2 cellular contexts compared by ENCODE assay signal in the genomic region with DNA sequence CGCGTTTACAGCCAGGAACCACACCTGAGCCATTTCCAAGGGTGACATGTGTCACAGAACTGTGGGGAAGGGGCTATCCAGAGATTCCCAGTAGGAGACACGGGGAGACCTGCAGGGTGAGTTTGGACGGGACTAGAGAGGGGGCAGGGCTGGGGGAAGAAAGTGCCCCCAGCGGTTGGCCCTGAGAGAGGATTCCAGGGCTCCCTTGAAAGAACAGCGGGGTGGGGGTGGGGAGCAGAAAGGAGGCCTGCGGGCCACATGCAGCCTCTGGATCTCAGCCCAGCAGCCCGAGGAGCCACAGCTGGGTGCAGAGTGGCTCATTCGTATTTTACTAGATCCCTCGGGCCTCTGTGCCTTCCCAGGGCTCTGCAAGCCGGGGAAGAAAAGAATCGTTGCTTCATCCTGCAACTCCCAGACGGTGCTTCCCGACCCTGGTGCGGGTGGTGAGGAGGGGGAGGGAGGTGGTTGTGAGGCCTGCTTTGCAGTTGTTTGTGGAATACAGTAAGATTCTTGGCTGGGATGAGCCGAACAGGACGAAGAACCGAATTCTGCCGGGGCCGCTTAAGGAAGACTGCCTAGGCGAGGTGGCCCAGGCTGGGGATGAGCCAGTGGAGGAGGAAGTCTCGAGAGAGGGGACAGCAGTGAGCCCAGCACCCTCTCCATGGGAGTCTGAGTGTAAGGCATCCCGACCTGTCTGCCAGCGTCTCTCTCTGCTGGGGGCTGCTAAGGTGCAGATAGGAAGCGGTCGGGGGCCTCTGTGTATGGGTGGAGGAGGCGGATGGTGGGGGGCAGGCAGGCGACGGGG.
A peak's percentile ranks its signal among the peaks of the same experiment; 100 is the strongest.
TF ChIP-seq lines count a peak whose summit lies in the region.

No MANE protein-coding gene starts in this region.

TF ChIP-seq in GM23338, 12 proteins besides CTCF, POLR2A, EP300 and RAD21:
- TF ChIP-seq REST (IDR thresholded peaks at IDR 0.05; ENCODE audit: unreplicated experiment) (peak; percentile 7), NANOG (IDR thresholded peaks at IDR 0.05; ENCODE audit: borderline replicate concordance) (no peak)

TF ChIP-seq in K562, 482 proteins besides CTCF, POLR2A, EP300 and RAD21:
- TF ChIP-seq WHSC1 (IDR thresholded peaks at IDR 0.05; ENCODE audit: low read length) (no peak), CHCHD3 (CRISPR knock-in tag; IDR thresholded peaks at IDR 0.05) (no peak)
- TF ChIP-seq, protein P1, sequence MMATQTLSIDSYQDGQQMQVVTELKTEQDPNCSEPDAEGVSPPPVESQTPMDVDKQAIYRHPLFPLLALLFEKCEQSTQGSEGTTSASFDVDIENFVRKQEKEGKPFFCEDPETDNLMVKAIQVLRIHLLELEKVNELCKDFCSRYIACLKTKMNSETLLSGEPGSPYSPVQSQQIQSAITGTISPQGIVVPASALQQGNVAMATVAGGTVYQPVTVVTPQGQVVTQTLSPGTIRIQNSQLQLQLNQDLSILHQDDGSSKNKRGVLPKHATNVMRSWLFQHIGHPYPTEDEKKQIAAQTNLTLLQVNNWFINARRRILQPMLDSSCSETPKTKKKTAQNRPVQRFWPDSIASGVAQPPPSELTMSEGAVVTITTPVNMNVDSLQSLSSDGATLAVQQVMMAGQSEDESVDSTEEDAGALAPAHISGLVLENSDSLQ (IDR thresholded peaks at IDR 0.05): no peak
